Comparison of ENCODE assay signal across 24 cellular contexts in the genomic region with DNA sequence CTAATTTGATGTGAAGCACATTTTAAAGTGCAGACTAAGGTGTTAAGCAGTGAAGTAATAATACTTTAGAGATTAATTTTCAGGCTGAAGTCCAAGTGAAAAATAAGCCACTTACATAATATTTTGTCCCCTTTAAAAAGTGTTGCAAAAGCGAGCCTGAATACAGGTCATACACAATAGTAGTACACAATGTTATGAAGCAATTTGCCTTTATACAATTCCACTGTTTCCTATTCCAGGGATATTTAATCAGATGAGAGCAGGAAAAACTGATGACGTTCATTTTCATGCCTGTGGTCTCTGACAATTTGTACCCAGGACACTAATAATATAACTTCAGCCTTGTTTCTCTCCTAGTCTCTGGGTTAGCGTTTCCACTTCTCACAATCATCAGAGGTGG.
DNase-seq lines count a peak whose midpoint lies in the region; ATAC-seq and TF ChIP-seq lines count a peak whose summit lies in the region.
"Had no signal": no experiment of that assay in that cellular context is flagged by ENCODE, and none has a peak within 500 bp of the region (broad histone marks: within the 10 kb centered on the region; RNA-seq: fewer than 3 reads in every experiment).

No MANE protein-coding gene starts in this region.

- no peaks in the 10 kb centered on the region for H3K27me3 Mint-ChIP-seq in activated T-cell treated with anti-CD3 and anti-CD28 coated beads, Interleukin-2, amount 50 U/mL, for 72 hours (ENCODE audit: low read depth)
- H3K27me3 Mint-ChIP-seq: activated B cell treated with CpG ODN at 0.5 μM for 24 hours; CD4-positive, alpha-beta memory T cell; stimulated activated naive CD8-positive, alpha-beta T cell treated with anti-CD3 and anti-CD28 coated beads, Interleukin-15, amount 100 ng/mL, for 72 hours had no signal

- H3K27ac Mint-ChIP-seq in activated T-cell treated with anti-CD3 and anti-CD28 coated beads, Interleukin-2, amount 50 U/mL, for 72 hours = no peak overlapping the region
- H3K27ac Mint-ChIP-seq: activated B cell treated with CpG ODN at 0.5 μM for 24 hours; activated T-helper 1 cell treated with anti-CD3 and anti-CD28 coated beads, Interleukin-12 subunit alpha, Interleukin-12 subunit beta, Interleukin-2, Interleukin-4 antibody, amounts not matched to agents 30 ng/mL and 10 ng/mL and 1 ng/mL, durations not matched to agents 14 hours and 24 hours and 36 hours; CD4-positive, alpha-beta memory T cell; mesothelial cell of epicardium; natural killer cell; stimulated activated naive CD8-positive, alpha-beta T cell treated with anti-CD3 and anti-CD28 coated beads, Interleukin-15, amount 100 ng/mL, for 72 hours had no signal

- H3K9me3 ChIP-seq in fibroblast of lung (ENCODE audit: control insufficient read depth, insufficient read depth, low read depth, low read length) = no peaks in the 10 kb centered on the region
- H3K9me3 ChIP-seq in osteoblast (ENCODE audit: low read depth, low read length) = no peaks in the 10 kb centered on the region
- H3K9me3 ChIP-seq: colonic mucosa, heart right ventricle, MG63, ovary, tibial nerve had no signal

- H3K79me2 ChIP-seq in fibroblast of lung (ENCODE audit: control insufficient read depth, insufficient read depth, low read length) (no peaks in the 10 kb centered on the region), osteoblast (ENCODE audit: insufficient read depth, low read length) (no peaks in the 10 kb centered on the region)

- H3K4me1 Mint-ChIP-seq in activated T-cell treated with anti-CD3 and anti-CD28 coated beads, Interleukin-2, amount 50 U/mL, for 72 hours (ENCODE audit: low read depth) = no peaks in the 10 kb centered on the region
- H3K4me1 Mint-ChIP-seq: activated B cell treated with CpG ODN at 0.5 μM for 24 hours; CD4-positive, alpha-beta memory T cell; mesothelial cell of epicardium; stimulated activated naive CD8-positive, alpha-beta T cell treated with anti-CD3 and anti-CD28 coated beads, Interleukin-15, amount 100 ng/mL, for 72 hours had no signal

- H3K9ac ChIP-seq in fibroblast of lung (ENCODE audit: insufficient read depth, low read length) = no peak overlapping the region

- H4K20me1 ChIP-seq in fibroblast of lung (ENCODE audit: control insufficient read depth, extremely low read depth, insufficient read depth, low read length) (no peaks in the 10 kb centered on the region), osteoblast (ENCODE audit: insufficient read depth, low read length) (no peaks in the 10 kb centered on the region)

- H3K4me1 ChIP-seq in fibroblast of lung (ENCODE audit: control insufficient read depth, extremely low read depth, insufficient read depth, low read length) (no peaks in the 10 kb centered on the region), osteoblast (ENCODE audit: insufficient read depth, low read length) (peaks cover 20% of the 10 kb centered on the region)
- H3K4me1 ChIP-seq: colonic mucosa, heart right ventricle had no signal

- DNase-seq in EL = peak; percentile 16
- peak; percentile 26 to 47 for DNase-seq in fibroblast of lung (ENCODE audit: low read depth in 2 of 2)
- no peak for DNase-seq in osteoblast (ENCODE audit: insufficient read length, low spot score, missing footprints)
- DNase-seq in activated T-cell treated with anti-CD3 and anti-CD28 coated beads, Interleukin-2, amount 50 U/mL, for 72 hours = no peak
- DNase-seq: activated B cell treated with CpG ODN at 0.5 μM for 24 hours; activated naive CD4-positive, alpha-beta T cell treated with anti-CD3 and anti-CD28 coated beads, Interleukin-2, amount 50 U/mL, for 16 hours; CD4-positive, alpha-beta memory T cell; DMS 273 treated with DMSO at 0.1 percent for 48 hours; GDM1; heart right ventricle; natural killer cell; NCI-H226; retina; stimulated activated naive CD8-positive, alpha-beta T cell treated with anti-CD3 and anti-CD28 coated beads, Interleukin-15, amount 100 ng/mL, for 72 hours; T-helper 9 cell had no signal

- no peaks in the 10 kb centered on the region for H3K27me3 ChIP-seq in fibroblast of lung (ENCODE audit: control insufficient read depth, insufficient read depth, low read length)
- H3K27me3 ChIP-seq in osteoblast (ENCODE audit: insufficient read depth, low read length) = no peaks in the 10 kb centered on the region
- H3K27me3 ChIP-seq: colonic mucosa, heart right ventricle, MG63, ovary, tibial nerve had no signal

- H3K4me3 ChIP-seq in fibroblast of lung (replicated peaks in 1 of 4; ENCODE audit: control extremely low read depth in 1 of 4, insufficient read depth in 1 of 4, low read depth in 3 of 4, low read length in 4 of 4) (no peak overlapping the region), osteoblast (ENCODE audit: insufficient read depth, low read length) (no peak overlapping the region)
- H3K4me3 ChIP-seq: colonic mucosa, heart right ventricle, MG63, ovary, tibial nerve had no signal

- H3K36me3 ChIP-seq in fibroblast of lung (ENCODE audit: control insufficient read depth, insufficient read depth, low read length) (no peaks in the 10 kb centered on the region), osteoblast (ENCODE audit: insufficient read depth, low read length) (no peaks in the 10 kb centered on the region)
- H3K36me3 ChIP-seq: colonic mucosa, heart right ventricle, MG63, ovary, tibial nerve had no signal

- H3K4me3 Mint-ChIP-seq in activated T-cell treated with anti-CD3 and anti-CD28 coated beads, Interleukin-2, amount 50 U/mL, for 72 hours = no peak overlapping the region
- H3K4me3 Mint-ChIP-seq: activated B cell treated with CpG ODN at 0.5 μM for 24 hours; activated T-helper 1 cell treated with anti-CD3 and anti-CD28 coated beads, Interleukin-12 subunit alpha, Interleukin-12 subunit beta, Interleukin-2, Interleukin-4 antibody, amounts not matched to agents 30 ng/mL and 10 ng/mL and 1 ng/mL, durations not matched to agents 14 hours and 24 hours and 36 hours; CD4-positive, alpha-beta memory T cell; mesothelial cell of epicardium; natural killer cell; stimulated activated naive CD8-positive, alpha-beta T cell treated with anti-CD3 and anti-CD28 coated beads, Interleukin-15, amount 100 ng/mL, for 72 hours had no signal

- H2AFZ ChIP-seq in fibroblast of lung (ENCODE audit: low read length) (no peak overlapping the region), osteoblast (ENCODE audit: low read length) (no peak overlapping the region)

- H3K27ac ChIP-seq in VCaP (peak overlapping the region; percentile 66), fibroblast of lung (ENCODE audit: insufficient read depth, low read length) (no peak overlapping the region), osteoblast (ENCODE audit: low read depth, low read length) (peak overlapping the region; percentile 22)
- H3K27ac ChIP-seq: colonic mucosa, heart right ventricle, ovary had no signal

- TF ChIP-seq CTCF in VCaP (conservative IDR thresholded peaks at IDR 0.05) = no peak
- TF ChIP-seq CTCF in fibroblast of lung (conservative IDR thresholded peaks at IDR 0.05 in 1 of 2, IDR thresholded peaks at IDR 0.05 in 1 of 2; ENCODE audit: low read depth in 1 of 2, low read length in 2 of 2) = no peak
- no peak for TF ChIP-seq CTCF in osteoblast (IDR thresholded peaks at IDR 0.05; ENCODE audit: extremely low read depth, low read depth, low read length)

- H3K4me2 ChIP-seq in fibroblast of lung (ENCODE audit: extremely low read depth, insufficient read depth, low read length) = no peak overlapping the region
- H3K4me2 ChIP-seq in osteoblast (ENCODE audit: insufficient read depth, low read length) = peak overlapping the region; percentile 30

- no peaks in the 10 kb centered on the region for H3K36me3 Mint-ChIP-seq in activated T-cell treated with anti-CD3 and anti-CD28 coated beads, Interleukin-2, amount 50 U/mL, for 72 hours (ENCODE audit: insufficient read depth in 2 of 2)
- H3K36me3 Mint-ChIP-seq: CD4-positive, alpha-beta memory T cell; mesothelial cell of epicardium; natural killer cell had no signal

- H3K9me3 Mint-ChIP-seq in activated T-cell treated with anti-CD3 and anti-CD28 coated beads, Interleukin-2, amount 50 U/mL, for 72 hours = peaks cover 1 to 3% of the 10 kb centered on the region in 2 donors
- H3K9me3 Mint-ChIP-seq: activated B cell treated with CpG ODN at 0.5 μM for 24 hours had no signal

- no peak for ATAC-seq in activated T-cell treated with anti-CD3 and anti-CD28 coated beads, Interleukin-2, amount 50 U/mL, for 72 hours (replicated peaks in 1 of 2)
- ATAC-seq in GM18861 (IDR thresholded peaks at IDR 0.05; ENCODE audit: unreplicated experiment) (no peak), GM21786 (IDR thresholded peaks at IDR 0.05; ENCODE audit: unreplicated experiment) (no peak)
- ATAC-seq: natural killer cell; stimulated activated naive CD8-positive, alpha-beta T cell treated with anti-CD3 and anti-CD28 coated beads, Interleukin-15, amount 100 ng/mL, for 72 hours had no signal

Comparison
In these comparisons a context has a peak if more than half of its experiments do, and no peak if none do; other contexts are left out.
1. DNase-seq: peak in EL (single experiment) and fibroblast of lung (2 of 2); none in osteoblast (single experiment) and activated T-cell treated with anti-CD3 and anti-CD28 coated beads, Interleukin-2, amount 50 U/mL, for 72 hours (0 of 2).